In genomic region chrX:13412208-13412600, GRCh38 we compare ENCODE assay signal across 2 cellular contexts.
TF ChIP-seq lines count a peak whose summit lies in the region.

No MANE protein-coding gene starts in this region.

TF ChIP-seq in SK-N-SH, 30 proteins besides CTCF, POLR2A, EP300 and RAD21 (continued from another document):
- TF ChIP-seq REST (IDR thresholded peaks at IDR 0.05; ENCODE audit: low read depth, low read length) (no peak), YY1 (IDR thresholded peaks at IDR 0.05; ENCODE audit: low read depth) (no peak), MEF2A (IDR thresholded peaks at IDR 0.05; ENCODE audit: borderline replicate concordance, low read depth) (no peak), FOXM1 (IDR thresholded peaks at IDR 0.05; ENCODE audit: low read depth) (no peak), MXI1 (IDR thresholded peaks at IDR 0.05; ENCODE audit: low read depth, low read length) (no peak), GABPA (IDR thresholded peaks at IDR 0.05; ENCODE audit: low read depth) (no peak), USF1 (IDR thresholded peaks at IDR 0.05; ENCODE audit: borderline replicate concordance, low read depth) (no peak), NRF1 (IDR thresholded peaks at IDR 0.05; ENCODE audit: low read depth, low read length) (no peak)
- TF ChIP-seq, protein P1, sequence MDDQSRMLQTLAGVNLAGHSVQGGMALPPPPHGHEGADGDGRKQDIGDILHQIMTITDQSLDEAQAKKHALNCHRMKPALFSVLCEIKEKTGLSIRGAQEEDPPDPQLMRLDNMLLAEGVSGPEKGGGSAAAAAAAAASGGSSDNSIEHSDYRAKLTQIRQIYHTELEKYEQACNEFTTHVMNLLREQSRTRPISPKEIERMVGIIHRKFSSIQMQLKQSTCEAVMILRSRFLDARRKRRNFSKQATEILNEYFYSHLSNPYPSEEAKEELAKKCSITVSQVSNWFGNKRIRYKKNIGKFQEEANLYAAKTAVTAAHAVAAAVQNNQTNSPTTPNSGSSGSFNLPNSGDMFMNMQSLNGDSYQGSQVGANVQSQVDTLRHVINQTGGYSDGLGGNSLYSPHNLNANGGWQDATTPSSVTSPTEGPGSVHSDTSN (IDR thresholded peaks at IDR 0.05) = no peak

TF ChIP-seq in SK-N-SH treated with all-trans-retinoic acid at 6 μM for 48 hours, 23 proteins besides CTCF, POLR2A, EP300 and RAD21 (continued from another document):
- no peak for TF ChIP-seq CREB5 (CRISPR knock-in tag; IDR thresholded peaks at IDR 0.05; ENCODE audit: low read depth)
- TF ChIP-seq BACH2 (CRISPR knock-in tag; IDR thresholded peaks at IDR 0.05; ENCODE audit: borderline replicate concordance) = no peak
- TF ChIP-seq, protein P2, sequence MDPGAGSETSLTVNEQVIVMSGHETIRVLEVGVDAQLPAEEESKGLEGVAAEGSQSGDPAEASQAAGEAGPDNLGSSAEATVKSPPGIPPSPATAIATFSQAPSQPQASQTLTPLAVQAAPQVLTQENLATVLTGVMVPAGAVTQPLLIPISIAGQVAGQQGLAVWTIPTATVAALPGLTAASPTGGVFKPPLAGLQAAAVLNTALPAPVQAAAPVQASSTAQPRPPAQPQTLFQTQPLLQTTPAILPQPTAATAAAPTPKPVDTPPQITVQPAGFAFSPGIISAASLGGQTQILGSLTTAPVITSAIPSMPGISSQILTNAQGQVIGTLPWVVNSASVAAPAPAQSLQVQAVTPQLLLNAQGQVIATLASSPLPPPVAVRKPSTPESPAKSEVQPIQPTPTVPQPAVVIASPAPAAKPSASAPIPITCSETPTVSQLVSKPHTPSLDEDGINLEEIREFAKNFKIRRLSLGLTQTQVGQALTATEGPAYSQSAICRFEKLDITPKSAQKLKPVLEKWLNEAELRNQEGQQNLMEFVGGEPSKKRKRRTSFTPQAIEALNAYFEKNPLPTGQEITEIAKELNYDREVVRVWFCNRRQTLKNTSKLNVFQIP (CRISPR knock-in tag; IDR thresholded peaks at IDR 0.05; ENCODE audit: borderline replicate concordance, low read depth) = no peak
- no peak for TF ChIP-seq OSR1 (CRISPR knock-in tag; IDR thresholded peaks at IDR 0.05)
- TF ChIP-seq ZNF70 (CRISPR knock-in tag; IDR thresholded peaks at IDR 0.05) = no peak
- no peak for TF ChIP-seq ARNTL (CRISPR knock-in tag; IDR thresholded peaks at IDR 0.05; ENCODE audit: borderline replicate concordance, low read depth)
- no peak for TF ChIP-seq ESRRG (CRISPR knock-in tag; IDR thresholded peaks at IDR 0.05)
- no peak for TF ChIP-seq PPARA (CRISPR knock-in tag; IDR thresholded peaks at IDR 0.05; ENCODE audit: borderline replicate concordance)
- TF ChIP-seq ZNF565 (CRISPR knock-in tag; conservative IDR thresholded peaks at IDR 0.05; ENCODE audit: low read depth) = no peak
- TF ChIP-seq, protein P3, sequence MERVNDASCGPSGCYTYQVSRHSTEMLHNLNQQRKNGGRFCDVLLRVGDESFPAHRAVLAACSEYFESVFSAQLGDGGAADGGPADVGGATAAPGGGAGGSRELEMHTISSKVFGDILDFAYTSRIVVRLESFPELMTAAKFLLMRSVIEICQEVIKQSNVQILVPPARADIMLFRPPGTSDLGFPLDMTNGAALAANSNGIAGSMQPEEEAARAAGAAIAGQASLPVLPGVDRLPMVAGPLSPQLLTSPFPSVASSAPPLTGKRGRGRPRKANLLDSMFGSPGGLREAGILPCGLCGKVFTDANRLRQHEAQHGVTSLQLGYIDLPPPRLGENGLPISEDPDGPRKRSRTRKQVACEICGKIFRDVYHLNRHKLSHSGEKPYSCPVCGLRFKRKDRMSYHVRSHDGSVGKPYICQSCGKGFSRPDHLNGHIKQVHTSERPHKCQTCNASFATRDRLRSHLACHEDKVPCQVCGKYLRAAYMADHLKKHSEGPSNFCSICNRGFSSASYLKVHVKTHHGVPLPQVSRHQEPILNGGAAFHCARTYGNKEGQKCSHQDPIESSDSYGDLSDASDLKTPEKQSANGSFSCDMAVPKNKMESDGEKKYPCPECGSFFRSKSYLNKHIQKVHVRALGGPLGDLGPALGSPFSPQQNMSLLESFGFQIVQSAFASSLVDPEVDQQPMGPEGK (CRISPR knock-in tag; IDR thresholded peaks at IDR 0.05; ENCODE audit: borderline replicate concordance) = no peak
